In genomic region chr15:73700041-73700842, GRCh38 we compare ENCODE assay signal across 1 cellular context.
TF ChIP-seq lines count a peak whose summit lies in the region.

No MANE protein-coding gene starts in this region.

TF ChIP-seq in A549, 52 proteins besides CTCF, POLR2A, EP300 and RAD21 (continued from another document):
- no peak for TF ChIP-seq ZFP36 (IDR thresholded peaks at IDR 0.05; ENCODE audit: borderline replicate concordance, partially characterized antibody)
